Comparison of ENCODE assay signal across 13 cellular contexts in genomic region chr12:91870872-91871707, GRCh38.
DNase-seq lines count a peak whose midpoint lies in the region; ATAC-seq and TF ChIP-seq lines count a peak whose summit lies in the region.
"Had no signal": no experiment of that assay in that cellular context is flagged by ENCODE, and none has a peak within 500 bp of the region (broad histone marks: within the 10 kb centered on the region; RNA-seq: fewer than 3 reads in every experiment).

No MANE protein-coding gene starts in this region.

- H3K4me3 ChIP-seq in adrenal gland = no peak overlapping the region
- no peak overlapping the region for H3K4me3 ChIP-seq in neutrophil (ENCODE audit: low read depth in 1 of 2, low read length in 1 of 2)
- H3K4me3 ChIP-seq: thoracic aorta had no signal

- H3K27ac Mint-ChIP-seq in glutamatergic neuron (ENCODE audit: unreplicated experiment) = no peak overlapping the region

- peaks cover 5% of the 10 kb centered on the region for H3K36me3 Mint-ChIP-seq in glutamatergic neuron (ENCODE audit: unreplicated experiment)

- peaks cover 16% of the 10 kb centered on the region in 2 donors for H3K4me1 ChIP-seq in adrenal gland (replicated peaks in 1 of 2)
- H3K4me1 ChIP-seq in neutrophil (ENCODE audit: control insufficient read depth in 1 of 2, insufficient read depth in 1 of 2, low read depth in 1 of 2, low read length in 1 of 2) = peaks cover 24% of the 10 kb centered on the region in 2 experiments

- 57 to 64% (median 62%) methylated on average over 9 of the region's 9 CpGs for WGBS in adrenal gland, 4 donors

- DNase-seq in DMS79 treated with DMSO at 0.1 percent for 48 hours (lab: John Stamatoyannopoulos, UW) = peak; percentile 5
- no peak for DNase-seq in DMS79 (lab: John Stamatoyannopoulos, UW)
- peak; percentile 54 for DNase-seq in NCI-H748 (lab: John Stamatoyannopoulos, UW; ENCODE audit: unreplicated experiment)
- DNase-seq in adrenal gland = no peak
- no peak for DNase-seq in glutamatergic neuron
- no peak for DNase-seq in mesenteric fat pad (ENCODE audit: low spot score)
- DNase-seq: left cardiac atrium, NCI-H1694 treated with DMSO at 0.1 percent for 48 hours, nucleus accumbens had no signal

- TF ChIP-seq CTCF in adrenal gland (IDR thresholded peaks at IDR 0.05) = no peak
- TF ChIP-seq CTCF in neutrophil (IDR thresholded peaks at IDR 0.05) = no peak
- no peak for TF ChIP-seq CTCF in glutamatergic neuron (IDR thresholded peaks at IDR 0.05; ENCODE audit: partially characterized antibody, unreplicated experiment)

- H3K27me3 ChIP-seq in adrenal gland = no peaks in the 10 kb centered on the region
- H3K27me3 ChIP-seq in neutrophil = no peaks in the 10 kb centered on the region

- H3K36me3 ChIP-seq in adrenal gland (replicated peaks in 1 of 2) = no peaks in the 10 kb centered on the region
- no peaks in the 10 kb centered on the region for H3K36me3 ChIP-seq in neutrophil
- H3K36me3 ChIP-seq: thoracic aorta had no signal

- H3K27me3 Mint-ChIP-seq in glutamatergic neuron (ENCODE audit: unreplicated experiment) = no peaks in the 10 kb centered on the region

- H3K9me3 Mint-ChIP-seq in glutamatergic neuron (ENCODE audit: unreplicated experiment) = peaks cover 5% of the 10 kb centered on the region

- H3K9me3 ChIP-seq in adrenal gland (replicated peaks in 1 of 3) (no peaks in the 10 kb centered on the region), neutrophil (no peaks in the 10 kb centered on the region)
- H3K9me3 ChIP-seq: thoracic aorta had no signal

- ATAC-seq in GM18519 (IDR thresholded peaks at IDR 0.05; ENCODE audit: low FRiP score, unreplicated experiment) = no peak

- no peak overlapping the region for H3K4me3 Mint-ChIP-seq in glutamatergic neuron (ENCODE audit: unreplicated experiment)

- no peaks in the 10 kb centered on the region for H3K4me1 Mint-ChIP-seq in glutamatergic neuron (ENCODE audit: low read depth, unreplicated experiment)

- no peak for TF ChIP-seq POLR2A in adrenal gland (IDR thresholded peaks at IDR 0.05)

- peak overlapping the region in 3 of 5 donors; percentile 3 to 73 (median 46) for H3K27ac ChIP-seq in adrenal gland
- peak overlapping the region; percentile 70 for H3K27ac ChIP-seq in neutrophil
- H3K27ac ChIP-seq: 22Rv1, thoracic aorta had no signal

- intact Hi-C loops in adrenal gland (cut with DNase I) = no loop called here

Comparison
In these comparisons a context has a peak if more than half of its experiments do, and no peak if none do; other contexts are left out.
1. DNase-seq: peak in DMS79 treated with DMSO at 0.1 percent for 48 hours (single experiment) and NCI-H748 (single experiment); none in DMS79 (single experiment), adrenal gland (0 of 7), glutamatergic neuron (single experiment) and mesenteric fat pad (single experiment).